20 cellular contexts compared by ENCODE assay signal in the genomic region with DNA sequence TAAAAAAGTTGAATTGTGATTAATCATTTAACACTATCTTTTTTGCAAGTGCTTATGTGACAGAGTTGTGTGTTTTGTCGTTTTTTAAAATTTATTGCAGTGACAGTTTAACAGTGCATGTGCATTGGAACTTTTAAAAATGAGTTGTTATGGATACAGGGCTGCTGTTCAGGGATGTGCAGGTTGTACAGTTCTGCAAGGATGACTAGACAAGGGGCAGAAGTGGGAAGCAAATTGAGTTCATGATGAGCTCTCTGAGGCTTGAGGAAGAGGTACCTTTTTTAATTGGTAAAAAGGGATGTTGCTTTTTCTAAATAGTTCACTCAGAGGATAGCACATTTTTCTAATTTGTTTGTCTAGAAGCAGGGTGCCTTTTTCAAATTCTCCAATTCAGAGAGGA.
A peak's percentile ranks its signal among the peaks of the same experiment; 100 is the strongest.
DNase-seq lines count a peak whose midpoint lies in the region; ATAC-seq, FAIRE-seq and TF ChIP-seq lines count a peak whose summit lies in the region.
"Had no signal": no experiment of that assay in that cellular context is flagged by ENCODE, and none has a peak within 500 bp of the region (broad histone marks: within the 10 kb centered on the region; RNA-seq: fewer than 3 reads in every experiment).

No MANE protein-coding gene starts in this region.

- H3K4me3 ChIP-seq in A549: no peak overlapping the region
- H3K4me3 ChIP-seq: GM12878, GM23248, HAP-1 had no signal

- TF ChIP-seq CTCF in A549 (IDR thresholded peaks at IDR 0.05) (no peak), foreskin keratinocyte (conservative IDR thresholded peaks at IDR 0.05) (no peak)

- H3K27me3 ChIP-seq in foreskin keratinocyte: no peaks in the 10 kb centered on the region

- WGBS in A549 (ENCODE audit: missing lambda C conversion rate): 20% methylated on average over 1 of the region's 1 CpG

- H3K9me3 ChIP-seq in A549: no peaks in the 10 kb centered on the region
- H3K9me3 ChIP-seq: HAP-1 had no signal

- no peak for TF ChIP-seq POLR2A in A549 (IDR thresholded peaks at IDR 0.05; ENCODE audit: low read length)

- no peak for ATAC-seq in A549
- ATAC-seq in foreskin keratinocyte: no peak
- ATAC-seq in GM18870 (IDR thresholded peaks at IDR 0.05; ENCODE audit: unreplicated experiment): no peak
- ATAC-seq in HG02798 (IDR thresholded peaks at IDR 0.05; ENCODE audit: poor library complexity, unreplicated experiment): no peak
- ATAC-seq: GM12878 had no signal

- H3K4me2 ChIP-seq in A549: peak overlapping the region; percentile 62
- H3K4me2 ChIP-seq: KMS-11 had no signal

- in situ Hi-C loops in Caki2 (cut with HindIII; ENCODE audit: low pct_unique_long_range_greater_than_20kb, low sequenced_read_pairs): no loop called here

- no peak overlapping the region for H3K27ac ChIP-seq in A549
- peak overlapping the region; percentile 7 for H3K27ac ChIP-seq in foreskin keratinocyte
- H3K27ac ChIP-seq: GM23248, KMS-11 had no signal

- CTCF ChIA-PET in A549 (lab: Yijun Ruan, JAX): no interaction called here

- POLR2A ChIA-PET in A549 (lab: Yijun Ruan, JAX): no interaction called here

- TF ChIP-seq RAD21 in A549 (conservative IDR thresholded peaks at IDR 0.05 in 1 of 2, IDR thresholded peaks at IDR 0.05 in 1 of 2): no peak

- DNase-seq in A549 (ENCODE audit: low read depth in 1 of 2, low spot score in 1 of 2) (no peak), Caki2 (ENCODE audit: low read depth) (peak; percentile 42), NCI-H345 (lab: John Stamatoyannopoulos, UW) (peak; percentile 5), foreskin keratinocyte (no peak)
- no peak for DNase-seq in central memory CD4-positive, alpha-beta T cell
- DNase-seq: AML-193; C1 segment of cervical spinal cord; CD8-positive, alpha-beta memory T cell; DND-41; MV-4-11; NCI-H526; OCI-M1; Right ventricle myocardium superior had no signal

- no peak for TF ChIP-seq EP300 in A549 (IDR thresholded peaks at IDR 0.05)

- FAIRE-seq in A549 (lab: Jason Lieb, UNC): no peak
- FAIRE-seq: GM12878, HTR-8/SVneo had no signal

- H3K4me1 ChIP-seq in A549 (peaks cover 44% of the 10 kb centered on the region), foreskin keratinocyte (peaks cover 12% of the 10 kb centered on the region)
- H3K4me1 ChIP-seq: HAP-1 had no signal

TF ChIP-seq in A549, 52 proteins besides CTCF, POLR2A, EP300 and RAD21:
- TF ChIP-seq EHMT2 (IDR thresholded peaks at IDR 0.05; ENCODE audit: low read depth) (no peak), RARB (CRISPR knock-in tag; IDR thresholded peaks at IDR 0.05) (no peak), CHD4 (IDR thresholded peaks at IDR 0.05; ENCODE audit: borderline replicate concordance) (no peak)

Comparison
In these comparisons a context has a peak if more than half of its experiments do, and no peak if none do; other contexts are left out.
1. DNase-seq: peak in Caki2 (single experiment) and NCI-H345 (single experiment); none in A549 (0 of 2), foreskin keratinocyte (0 of 2) and central memory CD4-positive, alpha-beta T cell (single experiment).